In the genomic region with DNA sequence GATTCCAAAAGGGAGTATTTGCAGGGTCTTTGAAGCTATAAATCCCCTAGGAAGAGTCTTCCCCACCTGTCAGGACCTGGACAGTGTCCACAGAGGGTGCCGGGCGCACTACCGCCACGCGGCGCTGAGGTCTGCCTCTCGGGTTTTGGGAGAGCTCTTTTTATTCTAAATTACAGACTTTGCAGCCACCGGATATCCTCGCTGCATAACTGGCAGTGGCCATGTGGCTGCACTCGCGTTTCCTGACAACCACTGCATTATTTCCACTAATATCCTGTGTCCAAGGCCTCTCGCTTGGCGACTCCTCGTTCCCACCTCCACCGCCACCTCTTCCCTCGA, we compare ENCODE assay signal across 8 cellular contexts. TPM values are rescaled to one million over a fixed set of nuclear protein-coding genes. Genes with fewer than 3 reads are reported as not detected.
DNase-seq lines count a peak whose midpoint lies in the region; ATAC-seq and TF ChIP-seq lines count a peak whose summit lies in the region.

No MANE protein-coding gene starts in this region.

- peak overlapping the region; percentile 71 to 93 (median 85) for H3K27ac ChIP-seq in heart right ventricle
- H3K27ac ChIP-seq in trophoblast cell (ENCODE audit: low read depth, low read length), result no peak overlapping the region

- no peak overlapping the region for H3K23ac ChIP-seq in trophoblast cell (ENCODE audit: low read length)

- H3K18ac ChIP-seq in trophoblast cell (ENCODE audit: low read length), result no peak overlapping the region

- H3K9me3 Mint-ChIP-seq in activated naive CD8-positive, alpha-beta T cell treated with anti-CD3 and anti-CD28 coated beads for 36 hours, result no peaks in the 10 kb centered on the region

- no peak overlapping the region for H2AFZ ChIP-seq in trophoblast cell (ENCODE audit: insufficient read depth, low read length, poor library complexity)

- H4K12ac ChIP-seq in trophoblast cell (ENCODE audit: low read depth, low read length), result peak overlapping the region; percentile 40

- H3K36me3 ChIP-seq in heart right ventricle, result peaks cover 0 to 2% (median 0%) of the 10 kb centered on the region in 9 donors
- no peaks in the 10 kb centered on the region for H3K36me3 ChIP-seq in trophoblast cell (ENCODE audit: control insufficient read depth in 1 of 2, insufficient read depth in 2 of 2, low read length in 2 of 2)

- ATAC-seq in GM21825 (IDR thresholded peaks at IDR 0.05; ENCODE audit: unreplicated experiment), result peak; percentile 7
- ATAC-seq in heart right ventricle, result peak; percentile 42 to 75 (median 62)

- H3K9me3 ChIP-seq in heart right ventricle, result peaks cover 0 to 3% (median 0%) of the 10 kb centered on the region in 11 donors
- H3K9me3 ChIP-seq in trophoblast cell (ENCODE audit: insufficient read depth, low read depth, low read length), result no peaks in the 10 kb centered on the region

- H3K4me3 ChIP-seq in heart right ventricle (peak overlapping the region; percentile 33 to 98 (median 91)), trophoblast cell (ENCODE audit: low read depth, low read length) (peak overlapping the region; percentile 77)

- H3K4me1 Mint-ChIP-seq in activated naive CD8-positive, alpha-beta T cell treated with anti-CD3 and anti-CD28 coated beads for 36 hours, result peaks cover 31% of the 10 kb centered on the region

- H2AK5ac ChIP-seq in trophoblast cell (ENCODE audit: low read length), result no peak overlapping the region

- H3K4me1 ChIP-seq in heart right ventricle (peaks cover 3 to 55% (median 45%) of the 10 kb centered on the region in 9 donors), trophoblast cell (ENCODE audit: control insufficient read depth in 1 of 2, insufficient read depth in 2 of 2, low read length in 2 of 2) (peaks cover 5 to 6% of the 10 kb centered on the region in 2 experiments)

- H3K14ac ChIP-seq in trophoblast cell (ENCODE audit: low read length), result no peak overlapping the region

- no peak overlapping the region for H4K91ac ChIP-seq in trophoblast cell (ENCODE audit: low read depth, low read length)

- no peak overlapping the region for H2BK12ac ChIP-seq in trophoblast cell (ENCODE audit: low read length)

- no peaks in the 10 kb centered on the region for H3K27me3 ChIP-seq in heart right ventricle
- no peaks in the 10 kb centered on the region for H3K27me3 ChIP-seq in trophoblast cell (ENCODE audit: insufficient read depth, low read length)

- H3K9ac ChIP-seq in trophoblast cell (ENCODE audit: low read length), result no peak overlapping the region

- H3K27me3 Mint-ChIP-seq in activated naive CD8-positive, alpha-beta T cell treated with anti-CD3 and anti-CD28 coated beads for 36 hours, result no peaks in the 10 kb centered on the region

- peak overlapping the region; percentile 96 for H3K27ac Mint-ChIP-seq in activated naive CD8-positive, alpha-beta T cell treated with anti-CD3 and anti-CD28 coated beads for 36 hours

- DNase-seq in EH (ENCODE audit: low read depth) (peak; percentile 69), NCI-H146 treated with DMSO at 0.1 percent for 48 hours (lab: John Stamatoyannopoulos, UW; ENCODE audit: unreplicated experiment) (peak; percentile 48), heart right ventricle (peak; percentile 48 to 63), trophoblast cell (peak in 1 of 2 donors; percentile 31), T-helper 9 cell (no peak), NCI-H1694 (lab: John Stamatoyannopoulos, UW) (no peak)
- DNase-seq in activated naive CD8-positive, alpha-beta T cell treated with anti-CD3 and anti-CD28 coated beads for 36 hours, result peak; percentile 45

- peaks cover 3% of the 10 kb centered on the region for H3K79me1 ChIP-seq in trophoblast cell (ENCODE audit: low read length)

- no peak overlapping the region for H3K4ac ChIP-seq in trophoblast cell (ENCODE audit: low read depth, low read length)

- H2BK120ac ChIP-seq in trophoblast cell (ENCODE audit: insufficient read depth, low read length, poor library complexity), result no peak overlapping the region

- peaks cover 27% of the 10 kb centered on the region for H3K36me3 Mint-ChIP-seq in activated naive CD8-positive, alpha-beta T cell treated with anti-CD3 and anti-CD28 coated beads for 36 hours

- peak overlapping the region; percentile 87 for H3K4me2 ChIP-seq in trophoblast cell (ENCODE audit: low read length)

- no peak overlapping the region for H2BK5ac ChIP-seq in trophoblast cell (ENCODE audit: low read depth, low read length, poor library complexity)

- WGBS in heart right ventricle, 2 donors, result 0 to 1% methylated on average over 16 of the region's 16 CpGs
- WGBS in trophoblast cell (ENCODE audit: extremely low coverage, insufficient coverage, insufficient read length), result no CpG with 5 or more reads among the region's 16 CpGs

- intact Hi-C loops in heart right ventricle (cut with DNase I), result loop anchor here in 9 of 10 donors (1.0 to 10.0 kb wide), 7 partner anchors 92 to 121 kb away; a partner anchor contains a TSS

- no peak overlapping the region for H4K8ac ChIP-seq in trophoblast cell (ENCODE audit: low read depth, low read length)

- peak overlapping the region; percentile 87 for H3K4me3 Mint-ChIP-seq in activated naive CD8-positive, alpha-beta T cell treated with anti-CD3 and anti-CD28 coated beads for 36 hours

- TF ChIP-seq CTCF in heart right ventricle (IDR thresholded peaks at IDR 0.05), result peak in 6 of 9 donors; percentile 23 to 64 (median 38)

- H3K79me2 ChIP-seq in trophoblast cell (ENCODE audit: control insufficient read depth, insufficient read depth, low read length, poor library complexity), result no peaks in the 10 kb centered on the region

RNA-seq across cellular contexts. Expression of a gene that starts 0.6 kb away (rescaled TPM):
- total RNA-seq in activated naive CD8-positive, alpha-beta T cell treated with anti-CD3 and anti-CD28 coated beads for 36 hours, result 10 to 100 TPM; 45.4 to 48.1 TPM
- total RNA-seq in heart right ventricle, result 10 to 100 TPM in 9 of 10 donors, 1 to 10 TPM in 1; 9.1 to 33.6 (median 20.0) TPM
- polyA plus RNA-seq in heart right ventricle, result 1 to 10 TPM; 2.7 to 3.7 TPM
- polyA plus RNA-seq in trophoblast cell (2013), result 8.3 and 8.9 TPM in 2 replicates

Comparison
In these comparisons a context has a peak if more than half of its experiments do, and no peak if none do; other contexts are left out.
1. DNase-seq: peak in EH (single experiment), NCI-H146 treated with DMSO at 0.1 percent for 48 hours (single experiment), activated naive CD8-positive, alpha-beta T cell treated with anti-CD3 and anti-CD28 coated beads for 36 hours (single experiment) and heart right ventricle (2 of 2); none in T-helper 9 cell (single experiment) and NCI-H1694 (single experiment).